In genomic region chr17:18981642-18982424, GRCh38 we compare ENCODE assay signal across 11 cellular contexts. TPM values are rescaled to one million over a fixed set of nuclear protein-coding genes. Genes with fewer than 3 reads are reported as not detected.
A peak's percentile ranks its signal among the peaks of the same experiment; 100 is the strongest.
DNase-seq lines count a peak whose midpoint lies in the region; ATAC-seq and TF ChIP-seq lines count a peak whose summit lies in the region.
"Had no signal": no experiment of that assay in that cellular context is flagged by ENCODE, and none has a peak within 500 bp of the region (broad histone marks: within the 10 kb centered on the region; RNA-seq: fewer than 3 reads in every experiment).

No MANE protein-coding gene starts in this region.

- H3F3A ChIP-seq in PC-9 (ENCODE audit: insufficient read depth, low read depth), result 0 out of 2 replicates have a peak, but pooled peaks cover 7% of the 10 kb centered on the region

- no TSS peak for BruUV-seq in PC-9 (replicated peaks; lab: Mats Ljungman, UMichigan)

- peak overlapping the region; percentile 30 for H3K27ac ChIP-seq in PC-9
- H3K27ac ChIP-seq: dorsolateral prefrontal cortex had no signal

- H3K4me3 Mint-ChIP-seq in stimulated activated naive B cell treated with anti-CD40 and anti-IgM and Interleukin-4, amounts not matched to agents 10 μg/mL and 1 μg/mL and 100 μg/mL, for 72 hours, result no peak overlapping the region
- H3K4me3 Mint-ChIP-seq: T-helper 17 cell had no signal

- CTCF ChIA-PET in PC-9 (lab: Charles Lee), result no interaction called here

- peak overlapping the region; percentile 81 for H3K27ac Mint-ChIP-seq in stimulated activated naive B cell treated with anti-CD40 and anti-IgM and Interleukin-4, amounts not matched to agents 10 μg/mL and 1 μg/mL and 100 μg/mL, for 72 hours
- H3K27ac Mint-ChIP-seq: T-helper 17 cell had no signal

- H3K27me3 Mint-ChIP-seq in stimulated activated naive B cell treated with anti-CD40 and anti-IgM and Interleukin-4, amounts not matched to agents 10 μg/mL and 1 μg/mL and 100 μg/mL, for 72 hours, result no peaks in the 10 kb centered on the region
- H3K27me3 Mint-ChIP-seq: T-helper 17 cell had no signal

- no peaks in the 10 kb centered on the region for H3K9me3 ChIP-seq in PC-9 (ENCODE audit: insufficient read depth, low read depth)

- TF ChIP-seq CTCF in PC-9 (conservative IDR thresholded peaks at IDR 0.05) (no peak), fibroblast of pulmonary artery (IDR thresholded peaks at IDR 0.05; ENCODE audit: low read length, missing control alignments) (no peak)

- no peaks in the 10 kb centered on the region for H3K9me3 Mint-ChIP-seq in stimulated activated naive B cell treated with anti-CD40 and anti-IgM and Interleukin-4, amounts not matched to agents 10 μg/mL and 1 μg/mL and 100 μg/mL, for 72 hours

- no peak overlapping the region for H2AFZ ChIP-seq in PC-9

- H3K4me2 ChIP-seq in PC-9, result peak overlapping the region; percentile 7; the same call in 1 of the 2 replicates

- no peaks in the 10 kb centered on the region for H3K27me3 ChIP-seq in PC-9 (ENCODE audit: insufficient read depth, low read depth)
- H3K27me3 ChIP-seq: dorsolateral prefrontal cortex had no signal

- peaks cover 43 to 48% of the 10 kb centered on the region in 2 donors for H3K36me3 Mint-ChIP-seq in stimulated activated naive B cell treated with anti-CD40 and anti-IgM and Interleukin-4, amounts not matched to agents 10 μg/mL and 1 μg/mL and 100 μg/mL, for 72 hours

- no peaks in the 10 kb centered on the region for H3K4me1 Mint-ChIP-seq in stimulated activated naive B cell treated with anti-CD40 and anti-IgM and Interleukin-4, amounts not matched to agents 10 μg/mL and 1 μg/mL and 100 μg/mL, for 72 hours
- H3K4me1 Mint-ChIP-seq: T-helper 17 cell had no signal

- H3K4me1 ChIP-seq in PC-9 (replicated peaks; ENCODE audit: insufficient read depth), result peaks cover 12% of the 10 kb centered on the region

- POLR2A ChIA-PET in PC-9 (lab: Charles Lee; ENCODE audit: unreplicated experiment), result interaction anchor here (0.7 kb wide), 1 partner anchor 19 kb away, joined by 3 read pairs; no protein-coding TSS in a partner anchor

- H3K36me3 ChIP-seq in PC-9 (ENCODE audit: low read depth), result peaks cover 11% of the 10 kb centered on the region; the same call in 1 of the 2 replicates

- peaks cover 11% of the 10 kb centered on the region for H4K20me1 ChIP-seq in PC-9 (ENCODE audit: insufficient read depth)

- DNase-seq in activated CD4-positive, alpha-beta T cell treated with anti-CD3 and anti-CD28 coated beads for 48 hours, result peak; percentile 55
- no peak for DNase-seq in activated CD4-positive, alpha-beta T cell treated with anti-CD3 and anti-CD28 coated beads for 1 hour
- DNase-seq in PC-9 (peak; percentile 65 to 66), fibroblast of pulmonary artery (ENCODE audit: low read depth) (peak; percentile 54), C1 segment of cervical spinal cord (lab: John Stamatoyannopoulos, UW) (no peak), SIG-M5 treated with dmso at 0.1 percent for 504 hours (lab: John Stamatoyannopoulos, UW; ENCODE audit: unreplicated experiment) (no peak), GM19240 (ENCODE audit: insufficient read length, low spot score) (no peak)
- no peak for DNase-seq in stimulated activated naive B cell treated with anti-CD40 and anti-IgM and Interleukin-4, amounts not matched to agents 10 μg/mL and 1 μg/mL and 100 μg/mL, for 72 hours
- DNase-seq: dorsolateral prefrontal cortex, T-helper 17 cell had no signal

- no peaks in the 10 kb centered on the region for H3K9me2 ChIP-seq in PC-9 (ENCODE audit: insufficient read depth)

- H3K79me2 ChIP-seq in PC-9 (ENCODE audit: low read depth), result no peaks in the 10 kb centered on the region

- intact Hi-C loops in PC-9 (cut with micrococcal nuclease; ENCODE audit: unreplicated experiment), result no loop called here

- H3K4me3 ChIP-seq in PC-9 (no peak overlapping the region), fibroblast of pulmonary artery (replicated peaks; ENCODE audit: low read depth, low read length) (no peak overlapping the region)
- H3K4me3 ChIP-seq: dorsolateral prefrontal cortex had no signal

- no peak for ATAC-seq in stimulated activated naive B cell treated with anti-CD40 and anti-IgM and Interleukin-4, amounts not matched to agents 10 μg/mL and 1 μg/mL and 100 μg/mL, for 72 hours (replicated peaks)
- ATAC-seq: T-helper 17 cell had no signal

RNA-seq across cellular contexts. Expression of gene FAM83G, which starts 22.7 kb away (rescaled TPM):
- 30.2 and 30.4 TPM in 2 replicates for total RNA-seq in PC-9 (2021)

RNA-seq across cellular contexts. Expression of gene SLC5A10, which starts 29.9 kb away (rescaled TPM):
- total RNA-seq in PC-9 (2021), result 0.08 and 0.17 TPM in 2 replicates
- total RNA-seq: posterior vena cava, T-helper 17 cell had no signal

Comparison
In these comparisons a context has a peak if more than half of its experiments do, and no peak if none do; other contexts are left out.
1. DNase-seq: peak in activated CD4-positive, alpha-beta T cell treated with anti-CD3 and anti-CD28 coated beads for 48 hours (single experiment), PC-9 (2 of 2) and fibroblast of pulmonary artery (single experiment); none in activated CD4-positive, alpha-beta T cell treated with anti-CD3 and anti-CD28 coated beads for 1 hour (single experiment), stimulated activated naive B cell treated with anti-CD40 and anti-IgM and Interleukin-4, amounts not matched to agents 10 μg/mL and 1 μg/mL and 100 μg/mL, for 72 hours (single experiment), C1 segment of cervical spinal cord (0 of 14), SIG-M5 treated with dmso at 0.1 percent for 504 hours (single experiment) and GM19240 (single experiment).